8 cellular contexts compared by ENCODE assay signal in the genomic region with DNA sequence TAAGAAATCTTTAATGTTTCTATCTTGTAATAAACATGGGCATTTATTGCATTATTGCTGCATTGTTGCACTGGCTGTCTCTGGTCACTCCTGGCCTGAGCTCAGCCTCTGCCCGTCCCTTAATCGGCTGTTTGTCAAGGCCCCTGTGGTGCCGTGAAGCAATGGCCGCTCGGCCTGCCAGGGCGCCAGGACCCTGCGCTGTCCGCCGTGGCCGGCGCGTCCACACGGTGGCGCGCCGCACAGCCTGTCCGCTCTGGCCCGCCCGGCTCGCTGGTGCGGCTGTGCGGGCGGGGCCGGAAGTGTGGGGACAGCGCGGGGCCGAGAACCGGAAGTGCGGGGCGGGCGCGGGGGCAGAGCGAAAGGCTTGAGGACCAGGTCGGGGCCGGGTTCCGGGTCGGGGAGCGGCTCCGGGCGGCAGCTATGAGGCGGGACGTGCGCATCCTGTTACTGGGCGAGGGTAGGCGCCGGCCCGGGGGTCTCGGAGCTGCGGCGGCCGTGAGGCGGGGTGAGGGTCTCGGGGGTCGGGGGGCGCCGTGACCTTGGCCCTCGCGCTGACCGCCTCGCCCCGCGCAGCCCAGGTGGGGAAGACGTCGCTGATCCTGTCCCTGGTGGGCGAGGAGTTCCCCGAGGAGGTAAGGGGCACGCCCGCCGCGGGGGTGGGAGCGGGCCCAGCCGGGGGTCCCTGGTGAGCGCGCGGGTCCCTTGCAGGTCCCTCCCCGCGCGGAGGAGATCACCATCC. TPM values are rescaled to one million over a fixed set of nuclear protein-coding genes. Genes with fewer than 3 reads are reported as not detected.
DNase-seq lines count a peak whose midpoint lies in the region; ATAC-seq, FAIRE-seq and TF ChIP-seq lines count a peak whose summit lies in the region.

A gene (plus strand): TSS at position 353 of the 739 bp plus-strand sequence. CDS start 68 bp downstream, at position 421.

- peak; percentile 99 for FAIRE-seq in GM12891 (lab: Jason Lieb, UNC)

- intact Hi-C loops in left ventricle myocardium superior (cut with micrococcal nuclease) = no loop called here

- no peaks in the 10 kb centered on the region for H3K4me1 ChIP-seq in urinary bladder (ENCODE audit: insufficient read depth)

- peak within 1 kb of the TSS; percentile 87 for H3K4me3 ChIP-seq in urinary bladder (ENCODE audit: low read depth, low read length)

- ATAC-seq in HG02884 (IDR thresholded peaks at IDR 0.05; ENCODE audit: unreplicated experiment) (peak; percentile 68), left ventricle myocardium superior (peak; percentile 92)

- under 1% methylated on average over 78 of the region's 78 CpGs for WGBS in urinary bladder

- DNase-seq in GM12891 (ENCODE audit: insufficient read length, low spot score) = peak; percentile 99
- DNase-seq in NCI-H187 (lab: John Stamatoyannopoulos, UW) = peak; percentile 88 to 95
- DNase-seq in T-helper 2 cell = peak; percentile 77 to 95 (median 87)
- peak in 55 of 56 donors; percentile 31 to 95 (median 81) for DNase-seq in amygdala (lab: John Stamatoyannopoulos, UW)
- peak; percentile 97 for DNase-seq in left ventricle myocardium superior
- peak; percentile 44 for DNase-seq in pulmonary artery endothelial cell (ENCODE audit: low read depth, low spot score)

- TF ChIP-seq POLR2A in GM12891 (IDR thresholded peaks at IDR 0.05; ENCODE audit: low read depth, low read length) = peak; percentile 75

- H3K27ac ChIP-seq in urinary bladder (ENCODE audit: low read depth) = peak within 1 kb of the TSS; percentile 51

- no peaks in the 10 kb centered on the region for H3K36me3 ChIP-seq in urinary bladder (ENCODE audit: insufficient read depth)

TF ChIP-seq in GM12891, 5 proteins besides CTCF, POLR2A, EP300 and RAD21:
- peak; percentile 67; the same call in 1 of the 2 replicates for TF ChIP-seq POLR2AphosphoS5 (IDR thresholded peaks at IDR 0.05; ENCODE audit: low read depth, low read length)
- peak; percentile 60 for TF ChIP-seq TAF1 (IDR thresholded peaks at IDR 0.05; ENCODE audit: low read depth, low read length)
- peak; percentile 45 for TF ChIP-seq PAX5 (IDR thresholded peaks at IDR 0.05; ENCODE audit: insufficient read depth, low read length, severe bottlenecking)
- TF ChIP-seq POU2F2 (IDR thresholded peaks at IDR 0.05; ENCODE audit: low read depth, low read length) = peak; percentile 8; the same call in 1 of the 2 replicates
- TF ChIP-seq SPI1 (IDR thresholded peaks at IDR 0.05; ENCODE audit: low read depth, low read length) = no peak

RNA-seq across cellular contexts. Expression of the gene that starts here (rescaled TPM):
- polyA plus RNA-seq in GM12891 (2012; ENCODE audit: low read depth, missing spikeins) = 73.5 TPM
- 88.8 TPM for total RNA-seq in left ventricle myocardium superior
- total RNA-seq in pulmonary artery endothelial cell = 36.0 and 37.2 TPM in 2 replicates
- total RNA-seq in urinary bladder = 26.0 TPM
- 103 TPM for polyA plus RNA-seq in urinary bladder

Comparison
In these comparisons a context has a peak if more than half of its experiments do, and no peak if none do; other contexts are left out.
1. Peak in every context shown above with its lines: DNase-seq, ATAC-seq, H3K4me3 ChIP-seq and H3K27ac ChIP-seq.
2. DNase-seq: peak in every context shown above with its lines; median percentile 99 in GM12891; 97 in left ventricle myocardium superior; 92 in NCI-H187; 87 in T-helper 2 cell; 81 in amygdala; 44 in pulmonary artery endothelial cell.